21 cellular contexts compared by ENCODE assay signal in genomic region chr5:133846478-133847226, GRCh38.
DNase-seq lines count a peak whose midpoint lies in the region; ATAC-seq and TF ChIP-seq lines count a peak whose summit lies in the region.
"Had no signal": no experiment of that assay in that cellular context is flagged by ENCODE, and none has a peak within 500 bp of the region (broad histone marks: within the 10 kb centered on the region; RNA-seq: fewer than 3 reads in every experiment).

No MANE protein-coding gene starts in this region.

- intact Hi-C loops in OCI-LY7 (cut with micrococcal nuclease; ENCODE audit: unreplicated experiment) (no loop called here), mammary epithelial cell (cut with micrococcal nuclease) (no loop called here)

- peaks cover 26% of the 10 kb centered on the region for H3K27me3 ChIP-seq in mammary epithelial cell (ENCODE audit: insufficient read depth, low read length)
- H3K27me3 ChIP-seq: ascending aorta, upper lobe of left lung had no signal

- no peak for TF ChIP-seq CTCF in OCI-LY7 (conservative IDR thresholded peaks at IDR 0.05; ENCODE audit: low read length)
- no peak for TF ChIP-seq CTCF in mammary epithelial cell (conservative IDR thresholded peaks at IDR 0.05 in 1 of 2, IDR thresholded peaks at IDR 0.05 in 1 of 2; ENCODE audit: extremely low read depth in 1 of 2, insufficient read depth in 1 of 2, low read depth in 1 of 2, low read length in 2 of 2)

- H3K79me2 ChIP-seq in OCI-LY7 (ENCODE audit: insufficient read depth, low read depth, low read length) (no peaks in the 10 kb centered on the region), mammary epithelial cell (ENCODE audit: insufficient read depth, low read length) (no peaks in the 10 kb centered on the region)

- in situ Hi-C loops in mammary epithelial cell (cut with MboI; ENCODE audit: low sequenced_read_pairs in 2 of 2), result no loop called here

- H2AFZ ChIP-seq in OCI-LY7 (ENCODE audit: low read length) (peak overlapping the region; percentile 33; the same call in 1 of the 2 replicates), mammary epithelial cell (ENCODE audit: low read depth, low read length) (no peak overlapping the region)

- WGBS in mammary epithelial cell (ENCODE audit: low coverage, missing lambda C conversion rate), result 74% methylated on average over 8 of the region's 8 CpGs

- H3K9me3 ChIP-seq in OCI-LY7 (ENCODE audit: low read length), result no peaks in the 10 kb centered on the region
- no peaks in the 10 kb centered on the region for H3K9me3 ChIP-seq in mammary epithelial cell (replicated peaks; ENCODE audit: insufficient read depth, low read length)
- H3K9me3 ChIP-seq: ascending aorta, spleen, upper lobe of left lung had no signal

- ATAC-seq in GM18502 (IDR thresholded peaks at IDR 0.05; ENCODE audit: poor library complexity, unreplicated experiment), result peak; percentile 70
- peak; percentile 75 for ATAC-seq in GM21529 (IDR thresholded peaks at IDR 0.05; ENCODE audit: unreplicated experiment)
- no peak for ATAC-seq in HG03565 (IDR thresholded peaks at IDR 0.05; ENCODE audit: unreplicated experiment)
- ATAC-seq in GM21528 (IDR thresholded peaks at IDR 0.05; ENCODE audit: low FRiP score, unreplicated experiment), result no peak
- ATAC-seq: K562, left lobe of liver had no signal

- peak overlapping the region; percentile 62 for H3K4me2 ChIP-seq in OCI-LY7 (ENCODE audit: low read length)
- H3K4me2 ChIP-seq in mammary epithelial cell (ENCODE audit: insufficient read depth, low read depth, low read length), result no peak overlapping the region

- no peaks in the 10 kb centered on the region for H3K36me3 ChIP-seq in OCI-LY7 (ENCODE audit: insufficient read depth, low read length)
- no peaks in the 10 kb centered on the region for H3K36me3 ChIP-seq in mammary epithelial cell (ENCODE audit: insufficient read depth, low read length)
- H3K36me3 ChIP-seq: ascending aorta, spleen, upper lobe of left lung had no signal

- H3K4me3 ChIP-seq in OCI-LY7 (ENCODE audit: low read depth, low read length, poor library complexity, severe bottlenecking) (no peak overlapping the region), mammary epithelial cell (replicated peaks in 1 of 3; ENCODE audit: insufficient read depth in 1 of 3, low read depth in 2 of 3, low read length in 3 of 3) (no peak overlapping the region)
- H3K4me3 ChIP-seq: ascending aorta, K562, spleen, upper lobe of left lung had no signal

- DNase-seq in OCI-LY7 (ENCODE audit: low spot score), result peak; percentile 61
- peak; percentile 46 for DNase-seq in pons (ENCODE audit: low spot score)
- no peak for DNase-seq in mammary epithelial cell
- no peak for DNase-seq in AML-193 (lab: John Stamatoyannopoulos, UW)
- DNase-seq: activated CD4-positive, alpha-beta memory T cell treated with anti-CD3 and anti-CD28 coated beads, Interleukin-2, amount 10 ng/mL, durations not matched to agents 7 days and 5 days; activated gamma-delta T cell; DMS 273 treated with DMSO at 0.1 percent for 48 hours; HFFc6; NCI-H1105; NCI-H748 treated with DMSO at 0.1 percent for 48 hours; spleen; stimulated activated naive CD4-positive, alpha-beta T cell; upper lobe of left lung had no signal

- dilution Hi-C loops in mammary epithelial cell (cut with HindIII; ENCODE audit: low sequenced_read_pairs), result no loop called here

- H3K27ac ChIP-seq in OCI-LY7 (ENCODE audit: low read depth, low read length, poor library complexity, severe bottlenecking) (no peak overlapping the region), mammary epithelial cell (ENCODE audit: insufficient read depth, low read depth, low read length) (no peak overlapping the region)
- H3K27ac ChIP-seq: ascending aorta, HL-60, spleen, upper lobe of left lung had no signal

- no peaks in the 10 kb centered on the region for H3K9me2 ChIP-seq in OCI-LY7 (ENCODE audit: insufficient read depth, low read length)

- CTCF ChIA-PET in OCI-LY7 (lab: Charles Lee; ENCODE audit: unreplicated experiment) (no interaction called here), mammary epithelial cell (lab: Charles Lee; ENCODE audit: low non-redundant PET) (no interaction called here)

- POLR2A ChIA-PET in OCI-LY7 (lab: Charles Lee), result no interaction called here

- H4K20me1 ChIP-seq in OCI-LY7 (ENCODE audit: insufficient read depth, low read length), result no peaks in the 10 kb centered on the region
- no peaks in the 10 kb centered on the region for H4K20me1 ChIP-seq in mammary epithelial cell (ENCODE audit: insufficient read depth, low read length)

- BruUV-seq in OCI-LY7 (replicated peaks; lab: Mats Ljungman, UMichigan) (no TSS peak), mammary epithelial cell (replicated peaks; lab: Mats Ljungman, UMichigan) (no TSS peak)

- H3K9ac ChIP-seq in mammary epithelial cell (ENCODE audit: insufficient read depth, low read length), result no peak overlapping the region

- peaks cover 14% of the 10 kb centered on the region for H3K4me1 ChIP-seq in OCI-LY7 (ENCODE audit: insufficient read depth, low read length, poor library complexity, severe bottlenecking)
- H3K4me1 ChIP-seq in mammary epithelial cell (ENCODE audit: insufficient read depth, low read length), result no peaks in the 10 kb centered on the region
- H3K4me1 ChIP-seq: ascending aorta had no signal

Comparison
In these comparisons a context has a peak if more than half of its experiments do, and no peak if none do; other contexts are left out.
1. ATAC-seq: peak in GM18502 (single experiment) and GM21529 (single experiment); none in HG03565 (single experiment) and GM21528 (single experiment).
2. DNase-seq: peak in OCI-LY7 (single experiment) and pons (single experiment); none in mammary epithelial cell (single experiment) and AML-193 (0 of 2).